11 cellular contexts compared by ENCODE assay signal in the genomic region with DNA sequence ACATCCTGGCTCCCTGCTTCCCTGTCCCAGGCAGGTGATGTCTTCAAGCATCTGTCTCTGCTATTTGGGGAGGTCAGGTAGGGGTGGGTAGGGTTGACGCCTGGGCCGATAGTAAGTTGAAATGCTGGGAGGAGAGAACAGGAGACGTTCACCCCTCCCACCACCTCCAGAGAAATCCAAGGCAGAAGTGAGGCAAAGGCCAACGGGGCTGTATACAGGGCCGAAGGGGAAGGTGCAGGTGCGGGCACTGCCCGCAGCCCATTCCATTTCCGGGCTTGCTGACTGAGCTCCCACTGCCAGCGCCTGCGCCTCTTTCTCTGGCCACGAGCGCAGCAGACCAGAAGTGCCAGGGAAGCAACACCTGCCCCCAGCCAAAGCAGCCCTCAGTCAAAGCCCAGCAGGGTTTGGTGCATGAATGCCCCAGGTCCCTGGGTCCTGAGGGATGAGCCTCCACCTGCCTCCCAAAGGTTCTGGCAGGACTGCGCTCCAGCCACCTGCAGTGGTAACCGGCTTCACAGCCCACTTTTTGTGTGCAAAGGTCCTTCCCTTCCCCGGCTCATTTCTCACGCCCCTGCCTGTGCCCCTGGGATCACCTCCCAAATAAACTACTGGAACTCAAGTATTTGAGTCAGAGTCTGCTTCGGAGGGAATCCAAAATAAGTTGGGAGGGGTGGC.
A peak's percentile ranks its signal among the peaks of the same experiment; 100 is the strongest.
DNase-seq lines count a peak whose midpoint lies in the region; ATAC-seq and TF ChIP-seq lines count a peak whose summit lies in the region.
"Had no signal": no experiment of that assay in that cellular context is flagged by ENCODE, and none has a peak within 500 bp of the region (broad histone marks: within the 10 kb centered on the region; RNA-seq: fewer than 3 reads in every experiment).

No MANE protein-coding gene starts in this region.

- H3K27ac ChIP-seq in skeletal muscle tissue (ENCODE audit: low read depth, low read length) = peak overlapping the region; percentile 78
- H3K27ac ChIP-seq: cardiac muscle cell, foreskin keratinocyte had no signal

- H3K36me3 Mint-ChIP-seq in Calu3 (ENCODE audit: insufficient read depth, unreplicated experiment) = no peaks in the 10 kb centered on the region
- no peaks in the 10 kb centered on the region for H3K36me3 Mint-ChIP-seq in stimulated activated effector memory CD8-positive, alpha-beta T cell treated with anti-CD3 and anti-CD28 coated beads, Interleukin-12 subunit alpha, Interleukin-12 subunit beta, amount 100 ng/mL, for 72 hours

- H3K27me3 Mint-ChIP-seq in Calu3 (ENCODE audit: unreplicated experiment) = peaks cover 21% of the 10 kb centered on the region

- H3K36me3 ChIP-seq in adipocyte (ENCODE audit: control insufficient read depth, insufficient read depth, low read length, severe bottlenecking) (no peaks in the 10 kb centered on the region), skeletal muscle tissue (ENCODE audit: control insufficient read depth in 3 of 3, insufficient read depth in 3 of 3, low read length in 3 of 3) (no peaks in the 10 kb centered on the region)
- H3K36me3 ChIP-seq: cardiac muscle cell had no signal

- H3K9me3 ChIP-seq in adipocyte (ENCODE audit: control insufficient read depth, low read length) = no peaks in the 10 kb centered on the region
- H3K9me3 ChIP-seq in skeletal muscle tissue (ENCODE audit: control insufficient read depth in 3 of 3, low read length in 3 of 3) = no peaks in the 10 kb centered on the region

- peaks cover 36% of the 10 kb centered on the region for H3K4me1 ChIP-seq in adipocyte (ENCODE audit: control insufficient read depth, insufficient read depth, low read length)
- H3K4me1 ChIP-seq in skeletal muscle tissue (ENCODE audit: control insufficient read depth in 3 of 3, insufficient read depth in 3 of 3, low read length in 3 of 3) = peaks cover 43 to 56% (median 50%) of the 10 kb centered on the region in 3 donors
- H3K4me1 ChIP-seq: foreskin keratinocyte had no signal

- H3K9ac ChIP-seq in adipocyte (ENCODE audit: low read length) (peak overlapping the region; percentile 79), skeletal muscle tissue (ENCODE audit: low read depth in 1 of 3, low read length in 3 of 3) (peak overlapping the region; percentile 2 to 68 (median 62))

- BruUV-seq in Calu3 (replicated peaks; lab: Mats Ljungman, UMichigan) = no TSS peak

- TF ChIP-seq CTCF in Calu3 (IDR thresholded peaks at IDR 0.05; ENCODE audit: unreplicated experiment) = no peak

- no peak overlapping the region for H3K4me3 Mint-ChIP-seq in Calu3 (ENCODE audit: low read depth, unreplicated experiment)
- H3K4me3 Mint-ChIP-seq in stimulated activated effector memory CD8-positive, alpha-beta T cell treated with anti-CD3 and anti-CD28 coated beads, Interleukin-12 subunit alpha, Interleukin-12 subunit beta, amount 100 ng/mL, for 72 hours = no peak overlapping the region

- H3K4me3 ChIP-seq in adipocyte (ENCODE audit: low read length) (no peak overlapping the region), skeletal muscle tissue (ENCODE audit: low read length in 3 of 3) (peak overlapping the region in 2 of 3 donors; percentile 23 to 41)
- H3K4me3 ChIP-seq: cardiac muscle cell had no signal

- H3K27me3 ChIP-seq in adipocyte (replicated peaks; ENCODE audit: control insufficient read depth, insufficient read depth, low read length) (no peaks in the 10 kb centered on the region), skeletal muscle tissue (ENCODE audit: control insufficient read depth in 3 of 3, insufficient read depth in 3 of 3, low read length in 3 of 3) (no peaks in the 10 kb centered on the region)
- H3K27me3 ChIP-seq: cardiac muscle cell had no signal

- H3K9me3 Mint-ChIP-seq in Calu3 (ENCODE audit: low read depth, unreplicated experiment) = no peaks in the 10 kb centered on the region
- H3K9me3 Mint-ChIP-seq in stimulated activated effector memory CD8-positive, alpha-beta T cell treated with anti-CD3 and anti-CD28 coated beads, Interleukin-12 subunit alpha, Interleukin-12 subunit beta, amount 100 ng/mL, for 72 hours = no peaks in the 10 kb centered on the region

- CTCF ChIA-PET in Calu3 (lab: Charles Lee) = no interaction called here

- H3K27ac Mint-ChIP-seq in Calu3 (ENCODE audit: unreplicated experiment) = peak overlapping the region; percentile 26
- H3K27ac Mint-ChIP-seq in stimulated activated effector memory CD8-positive, alpha-beta T cell treated with anti-CD3 and anti-CD28 coated beads, Interleukin-12 subunit alpha, Interleukin-12 subunit beta, amount 100 ng/mL, for 72 hours = no peak overlapping the region

- ATAC-seq in left ventricle myocardium superior = no peak
- no peak for ATAC-seq in stimulated activated effector memory CD8-positive, alpha-beta T cell treated with anti-CD3 and anti-CD28 coated beads, Interleukin-12 subunit alpha, Interleukin-12 subunit beta, amount 100 ng/mL, for 72 hours
- ATAC-seq in HG02884 (IDR thresholded peaks at IDR 0.05; ENCODE audit: unreplicated experiment) = no peak

- intact Hi-C loops in Calu3 (cut with micrococcal nuclease; ENCODE audit: unreplicated experiment) = no loop called here
- intact Hi-C loops in left ventricle myocardium superior (cut with micrococcal nuclease) = no loop called here

- no peak for DNase-seq in Calu3
- DNase-seq in adipocyte (ENCODE audit: low read depth) = no peak
- DNase-seq in left ventricle myocardium superior = peak; percentile 22
- no peak for DNase-seq in stimulated activated effector memory CD8-positive, alpha-beta T cell treated with anti-CD3 and anti-CD28 coated beads, Interleukin-12 subunit alpha, Interleukin-12 subunit beta, amount 100 ng/mL, for 72 hours (ENCODE audit: low spot score in 2 of 2)
- DNase-seq in occipital lobe (lab: John Stamatoyannopoulos, UW) = no peak
- DNase-seq in T-helper 9 cell = no peak
- DNase-seq: foreskin keratinocyte, NCI-H2081 had no signal

- peaks cover 44% of the 10 kb centered on the region for H3K4me1 Mint-ChIP-seq in Calu3 (ENCODE audit: low read depth, unreplicated experiment)
- peaks cover 21% of the 10 kb centered on the region for H3K4me1 Mint-ChIP-seq in stimulated activated effector memory CD8-positive, alpha-beta T cell treated with anti-CD3 and anti-CD28 coated beads, Interleukin-12 subunit alpha, Interleukin-12 subunit beta, amount 100 ng/mL, for 72 hours
